1 cellular context compared by ENCODE assay signal in genomic region chr16:69088684-69089083, GRCh38.
TF ChIP-seq lines count a peak whose summit lies in the region.

No MANE protein-coding gene starts in this region.

TF ChIP-seq in HCT116, 20 proteins besides CTCF, POLR2A, EP300 and RAD21:
- TF ChIP-seq ZBTB33 (IDR thresholded peaks at IDR 0.05; ENCODE audit: extremely low read depth, insufficient replicate concordance, low read length) (no peak), CEBPB (IDR thresholded peaks at IDR 0.05; ENCODE audit: low read depth) (no peak), EZH2 (IDR thresholded peaks at IDR 0.05) (no peak), SIN3A (IDR thresholded peaks at IDR 0.05; ENCODE audit: low read depth) (no peak)
